17 cellular contexts compared by ENCODE assay signal in genomic region chr21:34567574-34567973, GRCh38. TPM values are rescaled to one million over a fixed set of nuclear protein-coding genes. Genes with fewer than 3 reads are reported as not detected.
A peak's percentile ranks its signal among the peaks of the same experiment; 100 is the strongest.
DNase-seq lines count a peak whose midpoint lies in the region; ATAC-seq and TF ChIP-seq lines count a peak whose summit lies in the region.
"Had no signal": no experiment of that assay in that cellular context is flagged by ENCODE, and none has a peak within 500 bp of the region (broad histone marks: within the 10 kb centered on the region; RNA-seq: fewer than 3 reads in every experiment).

No MANE protein-coding gene starts in this region.

- no peaks in the 10 kb centered on the region for H3K36me3 ChIP-seq in heart left ventricle
- no peaks in the 10 kb centered on the region for H3K36me3 ChIP-seq in HEK293 (ENCODE audit: control insufficient read depth in 2 of 2, insufficient read depth in 1 of 2, low read length in 2 of 2)
- no peaks in the 10 kb centered on the region for H3K36me3 ChIP-seq in left lung
- no peaks in the 10 kb centered on the region for H3K36me3 ChIP-seq in testis (ENCODE audit: low read depth, missing control alignments)

- CTCF ChIA-PET in HEK293 (lab: Yijun Ruan, JAX), result interaction anchor here (1.0 to 1.8 kb wide), 3 partner anchors 15 to 35 kb away, joined by 3 to 9 read pairs (median 5); no protein-coding TSS in a partner anchor

- POLR2A ChIA-PET in HEK293 (lab: Yijun Ruan, JAX), result no interaction called here

- TF ChIP-seq POLR2A in heart left ventricle (IDR thresholded peaks at IDR 0.05) (no peak), testis (IDR thresholded peaks at IDR 0.05) (no peak)

- ATAC-seq in heart left ventricle (no peak), left ventricle myocardium superior (no peak), left lung (peak; percentile 56), HG03378 (IDR thresholded peaks at IDR 0.05; ENCODE audit: unreplicated experiment) (no peak)
- ATAC-seq: HCT116 had no signal

- peaks cover 0 to 2% (median 0%) of the 10 kb centered on the region in 12 donors for H3K9me3 ChIP-seq in heart left ventricle
- H3K9me3 ChIP-seq in HEK293 (ENCODE audit: control insufficient read depth, insufficient read depth, low read depth, low read length), result no peaks in the 10 kb centered on the region
- no peaks in the 10 kb centered on the region for H3K9me3 ChIP-seq in left lung
- H3K9me3 ChIP-seq in testis, result no peaks in the 10 kb centered on the region

- H3K27ac ChIP-seq in heart left ventricle (peak overlapping the region in 8 of 12 donors; percentile 23 to 56 (median 32)), HEK293 (ENCODE audit: extremely low read depth, low read depth, low read length) (no peak overlapping the region), left lung (no peak overlapping the region), testis (no peak overlapping the region)
- H3K27ac ChIP-seq: BLaER1 had no signal

- intact Hi-C loops in heart left ventricle (cut with DNase I) (no loop called here), left ventricle myocardium superior (cut with micrococcal nuclease) (no loop called here), left lung (cut with DNase I) (no loop called here), testis (cut with DNase I; ENCODE audit: low total_unique reads) (no loop called here)

- DNase-seq in heart left ventricle (no peak), left ventricle myocardium superior (no peak), left lung (no peak), testis (peak; percentile 67), SK-N-DZ (ENCODE audit: low spot score) (no peak), NCI-H146 treated with DMSO at 0.1 percent for 48 hours (lab: John Stamatoyannopoulos, UW; ENCODE audit: unreplicated experiment) (no peak)
- DNase-seq: 8988T; Calu3; CD4-positive, alpha-beta memory T cell; DMS79 treated with DMSO at 0.1 percent for 48 hours; GF-D8; GOT3; H7 had no signal

- H3K4me3 ChIP-seq in heart left ventricle, result no peak overlapping the region
- H3K4me3 ChIP-seq in HEK293 (ENCODE audit: low read depth, low read length), result no peak overlapping the region
- H3K4me3 ChIP-seq in left lung, result no peak overlapping the region
- H3K4me3 ChIP-seq in testis, result no peak overlapping the region
- H3K4me3 ChIP-seq: BLaER1 had no signal

- WGBS in heart left ventricle, 4 donors, result 60 to 74% (median 66%) methylated on average over 7 of the region's 7 CpGs
- WGBS in testis, 2 donors, result 66 to 86% methylated on average over 7 of the region's 7 CpGs

- H3K27me3 ChIP-seq in heart left ventricle, result no peaks in the 10 kb centered on the region
- H3K27me3 ChIP-seq in left lung, result no peaks in the 10 kb centered on the region
- H3K27me3 ChIP-seq in testis, result no peaks in the 10 kb centered on the region
- H3K27me3 ChIP-seq: BLaER1 had no signal

- TF ChIP-seq CTCF in heart left ventricle (IDR thresholded peaks at IDR 0.05), result no peak
- no peak for TF ChIP-seq CTCF in HEK293 (tag by site-specific recombination; IDR thresholded peaks at IDR 0.05)
- no peak for TF ChIP-seq CTCF in left lung (IDR thresholded peaks at IDR 0.05)
- no peak for TF ChIP-seq CTCF in testis (IDR thresholded peaks at IDR 0.05)

- H3K4me1 ChIP-seq in heart left ventricle (peaks cover 0 to 51% (median 12%) of the 10 kb centered on the region in 12 donors), HEK293 (ENCODE audit: control insufficient read depth, insufficient read depth, low read length) (no peaks in the 10 kb centered on the region), left lung (no peaks in the 10 kb centered on the region), testis (no peaks in the 10 kb centered on the region)

TF ChIP-seq in HEK293, 187 proteins besides CTCF, POLR2A, EP300 and RAD21:
- no peak for TF ChIP-seq ZNF280D (tag by site-specific recombination; IDR thresholded peaks at IDR 0.05)
- TF ChIP-seq ZNF677 (tag by site-specific recombination; IDR thresholded peaks at IDR 0.05), result no peak
- no peak for TF ChIP-seq ZNF548 (tag by site-specific recombination; IDR thresholded peaks at IDR 0.05)
- TF ChIP-seq SCRT2 (tag by site-specific recombination; IDR thresholded peaks at IDR 0.05), result peak; percentile 35; the same call in 1 of the 2 replicates
- TF ChIP-seq ZNF792 (tag by site-specific recombination; IDR thresholded peaks at IDR 0.05), result no peak
- no peak for TF ChIP-seq ZNF248 (tag by site-specific recombination; IDR thresholded peaks at IDR 0.05)
- no peak for TF ChIP-seq ZNF174 (tag by site-specific recombination; IDR thresholded peaks at IDR 0.05)

RNA-seq across cellular contexts. Expression of gene RCAN1, which starts 47.3 kb away (rescaled TPM):
- total RNA-seq in heart left ventricle (100 to 1,000 TPM in 1 of 9 donors, 10 to 100 TPM in 8; 33.7 to 102 (median 57.6) TPM), left ventricle myocardium superior (36.7 TPM), left lung (10 to 100 TPM; 29.8 to 62.6 TPM), testis (10 to 100 TPM; 16.7 to 21.9 TPM)
- polyA plus RNA-seq in heart left ventricle (10 to 100 TPM; 56.3 to 99.1 TPM), testis (ENCODE audit: insufficient read depth, low read depth, low replicate concordance) (20.6 TPM)
- polyA plus RNA-seq in SK-N-DZ (2014; cell fraction: cytosol; rRNA removed), result 10.9 and 14.7 TPM in 2 replicates
- 4.6 and 5.6 TPM in 2 replicates for polyA plus RNA-seq in SK-N-DZ (2014; cell fraction: nucleus; rRNA removed)

RNA-seq across cellular contexts. Expression of gene KCNE1, which starts 55.6 kb away (rescaled TPM):
- total RNA-seq in heart left ventricle (10 to 100 TPM in 2 of 9 donors, 1 to 10 TPM in 6, under 1 TPM in 1; 0.71 to 11.1 (median 5.6) TPM), left ventricle myocardium superior (5.3 TPM), left lung (10 to 100 TPM in 1 of 2 donors, 1 to 10 TPM in 1; 3.8 to 21.2 TPM), testis (10 to 100 TPM; 12.4 to 16.7 TPM)
- polyA plus RNA-seq in heart left ventricle (1 to 10 TPM; 1.7 to 4.3 TPM), testis (ENCODE audit: insufficient read depth, low read depth, low replicate concordance) (7.3 TPM)
- not detected in 2 replicates for polyA plus RNA-seq in SK-N-DZ (2014; cell fraction: cytosol; rRNA removed)
- not detected in 2 replicates for polyA plus RNA-seq in SK-N-DZ (2014; cell fraction: nucleus; rRNA removed)

Comparison
In these comparisons a context has a peak if more than half of its experiments do, and no peak if none do; other contexts are left out.
1. H3K27ac ChIP-seq: peak in heart left ventricle (8 of 12); none in HEK293 (single experiment), left lung (0 of 2) and testis (0 of 2).